5 cellular contexts compared by ENCODE assay signal in the genomic region with DNA sequence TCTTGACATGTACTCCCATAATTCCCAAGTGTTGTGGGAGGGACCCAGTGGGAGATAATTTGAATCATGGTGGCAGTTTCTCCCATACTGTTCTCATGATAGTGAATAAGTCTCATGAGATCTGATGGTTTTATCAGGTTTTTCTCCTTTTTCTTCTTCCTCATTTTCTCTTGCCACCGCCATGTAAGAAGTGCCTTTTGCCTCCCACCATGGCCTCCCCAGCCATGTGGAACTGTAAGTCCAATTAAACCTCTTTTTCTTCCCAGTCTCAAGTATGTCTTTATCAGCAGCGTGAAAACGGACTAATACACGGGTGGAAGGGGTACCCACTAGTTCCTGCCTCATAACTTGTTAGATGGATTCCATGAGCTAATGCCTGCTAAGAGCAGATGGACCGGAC. TPM values are rescaled to one million over a fixed set of nuclear protein-coding genes. Genes with fewer than 3 reads are reported as not detected.
"Had no signal": no experiment of that assay in that cellular context is flagged by ENCODE, and none has a peak within 500 bp of the region (broad histone marks: within the 10 kb centered on the region; RNA-seq: fewer than 3 reads in every experiment).

No MANE protein-coding gene starts in this region.

RNA-seq across cellular contexts. Expression of a gene that starts 26.5 kb away (rescaled TPM):
- total RNA-seq: HepG2, HT-29, HT1080, IMR-90 had no signal
- polyA plus RNA-seq: HepG2, IgD-negative memory B cell, IMR-90 had no signal

RNA-seq across cellular contexts. Expression of a gene that starts 37.5 kb away (rescaled TPM):
- total RNA-seq: HT-29, IMR-90 had no signal
- polyA plus RNA-seq: IMR-90 had no signal
